In the genomic region with DNA sequence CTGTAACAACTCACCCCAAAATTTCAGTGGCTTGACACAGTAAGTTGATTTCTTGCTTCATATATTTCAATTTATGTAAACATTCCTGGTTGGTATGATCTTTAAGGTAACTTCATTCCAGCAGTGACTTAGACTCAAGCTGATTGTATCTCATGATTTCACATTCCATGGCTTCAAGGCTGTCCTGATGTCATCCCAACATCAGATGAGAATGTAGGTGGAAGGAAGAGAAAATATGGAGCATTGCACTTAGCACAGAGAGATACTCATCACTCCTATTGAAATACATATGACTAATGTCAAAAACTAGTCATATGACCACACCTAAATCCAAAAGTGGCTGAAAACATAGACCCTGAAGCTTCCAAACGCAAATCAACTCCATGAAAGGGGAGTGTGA, we compare ENCODE assay signal across 32 cellular contexts.
"Had no signal": no experiment of that assay in that cellular context is flagged by ENCODE, and none has a peak within 500 bp of the region (broad histone marks: within the 10 kb centered on the region; RNA-seq: fewer than 3 reads in every experiment).

No MANE protein-coding gene starts in this region.

- H3K4me1 ChIP-seq: adrenal gland, body of pancreas, foreskin keratinocyte, gastrocnemius medialis, heart left ventricle had no signal

- H3K4me1 Mint-ChIP-seq: activated CD4-positive, alpha-beta memory T cell treated with anti-CD3 and anti-CD28 coated beads, Interleukin-2, amount 10 ng/mL, durations not matched to agents 7 days and 5 days; activated CD4-positive, alpha-beta T cell treated with anti-CD3 and anti-CD28 coated beads for 36 hours; activated CD4-positive, alpha-beta T cell treated with anti-CD3 and anti-CD28 coated beads, Interleukin-2, amount 10 ng/mL, durations not matched to agents 7 days and 5 days; activated naive CD4-positive, alpha-beta T cell treated with anti-CD3 and anti-CD28 coated beads, Interleukin-2, amount 50 U/mL, for 24 hours; activated naive CD8-positive, alpha-beta T cell treated with anti-CD3 and anti-CD28 coated beads for 36 hours; activated naive CD8-positive, alpha-beta T cell treated with anti-CD3 and anti-CD28 coated beads, Interleukin-2, amount 50 U/mL, for 24 hours; activated T-helper 17 cell treated with anti-CD3 and anti-CD28 coated beads, Interleukin-2, amount 50 U/mL, for 72 hours; T-helper 17 cell had no signal

- H3K9me3 Mint-ChIP-seq: activated CD4-positive, alpha-beta memory T cell treated with anti-CD3 and anti-CD28 coated beads, Interleukin-2, amount 10 ng/mL, durations not matched to agents 7 days and 5 days; activated naive CD8-positive, alpha-beta T cell treated with anti-CD3 and anti-CD28 coated beads for 36 hours had no signal

- H3K9me3 ChIP-seq: adrenal gland, body of pancreas, gastrocnemius medialis, heart left ventricle had no signal

- H3K4me3 ChIP-seq: adrenal gland, body of pancreas, gastrocnemius medialis, heart left ventricle had no signal

- H3K36me3 Mint-ChIP-seq: activated naive CD4-positive, alpha-beta T cell treated with anti-CD3 and anti-CD28 coated beads, Interleukin-2, amount 50 U/mL, for 24 hours; activated naive CD8-positive, alpha-beta T cell treated with anti-CD3 and anti-CD28 coated beads for 36 hours had no signal

- H3K27me3 Mint-ChIP-seq: activated CD4-positive, alpha-beta memory T cell treated with anti-CD3 and anti-CD28 coated beads, Interleukin-2, amount 10 ng/mL, durations not matched to agents 7 days and 5 days; activated CD4-positive, alpha-beta T cell treated with anti-CD3 and anti-CD28 coated beads for 36 hours; activated CD4-positive, alpha-beta T cell treated with anti-CD3 and anti-CD28 coated beads, Interleukin-2, amount 10 ng/mL, durations not matched to agents 7 days and 5 days; activated naive CD4-positive, alpha-beta T cell treated with anti-CD3 and anti-CD28 coated beads, Interleukin-2, amount 50 U/mL, for 24 hours; activated naive CD8-positive, alpha-beta T cell treated with anti-CD3 and anti-CD28 coated beads for 36 hours; activated naive CD8-positive, alpha-beta T cell treated with anti-CD3 and anti-CD28 coated beads, Interleukin-2, amount 50 U/mL, for 24 hours; activated T-helper 17 cell treated with anti-CD3 and anti-CD28 coated beads, Interleukin-2, amount 50 U/mL, for 72 hours; effector memory CD8-positive, alpha-beta T cell; T-helper 17 cell had no signal

- H3K36me3 ChIP-seq: adrenal gland, gastrocnemius medialis, heart left ventricle had no signal

- H3K27me3 ChIP-seq: adrenal gland, body of pancreas, foreskin keratinocyte, gastrocnemius medialis, heart left ventricle had no signal

- H3K4me3 Mint-ChIP-seq: activated CD4-positive, alpha-beta memory T cell treated with anti-CD3 and anti-CD28 coated beads, Interleukin-2, amount 10 ng/mL, durations not matched to agents 7 days and 5 days; activated CD4-positive, alpha-beta T cell treated with anti-CD3 and anti-CD28 coated beads for 36 hours; activated CD4-positive, alpha-beta T cell treated with anti-CD3 and anti-CD28 coated beads, Interleukin-2, amount 10 ng/mL, durations not matched to agents 7 days and 5 days; activated naive CD4-positive, alpha-beta T cell treated with anti-CD3 and anti-CD28 coated beads, Interleukin-2, amount 50 U/mL, for 24 hours; activated naive CD8-positive, alpha-beta T cell treated with anti-CD3 and anti-CD28 coated beads for 36 hours; activated naive CD8-positive, alpha-beta T cell treated with anti-CD3 and anti-CD28 coated beads, Interleukin-2, amount 50 U/mL, for 24 hours; activated T-cell treated with anti-CD3 and anti-CD28 coated beads, Interleukin-2, amount 50 U/mL, for 4 hours; activated T-helper 17 cell treated with anti-CD3 and anti-CD28 coated beads, Interleukin-2, amount 50 U/mL, for 72 hours; effector memory CD8-positive, alpha-beta T cell; T-helper 17 cell had no signal

- DNase-seq: activated CD4-positive, alpha-beta memory T cell treated with anti-CD3 and anti-CD28 coated beads, Interleukin-2, amount 10 ng/mL, durations not matched to agents 7 days and 5 days; activated CD4-positive, alpha-beta T cell treated with anti-CD3 and anti-CD28 coated beads for 36 hours; activated CD4-positive, alpha-beta T cell treated with anti-CD3 and anti-CD28 coated beads, Interleukin-2, amount 10 ng/mL, durations not matched to agents 7 days and 5 days; activated CD4-positive, alpha-beta T cell treated with anti-CD3 and anti-CD28 coated beads, Interleukin-2, amount 50 U/mL, for 4 hours; activated CD4-positive, CD25-positive, alpha-beta regulatory T cell; activated CD4-positive, CD25-positive, alpha-beta regulatory T cell treated with anti-CD3 and anti-CD28 coated beads, Interleukin-2, amount 50 U/mL, for 72 hours; activated CD8-positive, alpha-beta memory T cell treated with anti-CD3 and anti-CD28 coated beads, Interleukin-2, amount 50 U/mL, for 48 hours; activated effector memory CD4-positive, alpha-beta T cell treated with Interleukin-2 at 50 U/mL for 16 hours; activated gamma-delta T cell treated with Interleukin-2 at 50 U/mL for 16 hours; activated naive CD4-positive, alpha-beta T cell treated with Interleukin-2 at 50 U/mL for 16 hours; activated naive CD8-positive, alpha-beta T cell treated with anti-CD3 and anti-CD28 coated beads for 36 hours; activated naive CD8-positive, alpha-beta T cell treated with anti-CD3 and anti-CD28 coated beads, Interleukin-2, amount 50 U/mL, for 24 hours; activated T-cell treated with anti-CD3 and anti-CD28 coated beads for 4 hours; activated T-cell treated with anti-CD3 and anti-CD28 coated beads, Interleukin-2, amount 50 U/mL, for 4 hours; adrenal gland; amygdala; aorta; body of pancreas; caudate nucleus; cortex of kidney; dermis blood vessel endothelial cell; effector CD4-positive, alpha-beta T cell; effector memory CD8-positive, alpha-beta T cell; gastrocnemius medialis; glutamatergic neuron; heart left ventricle; T-helper 1 cell; T-helper 17 cell had no signal

- H3K27ac Mint-ChIP-seq: activated CD4-positive, alpha-beta memory T cell treated with anti-CD3 and anti-CD28 coated beads, Interleukin-2, amount 10 ng/mL, durations not matched to agents 7 days and 5 days; activated CD4-positive, alpha-beta T cell treated with anti-CD3 and anti-CD28 coated beads for 36 hours; activated CD4-positive, alpha-beta T cell treated with anti-CD3 and anti-CD28 coated beads, Interleukin-2, amount 10 ng/mL, durations not matched to agents 7 days and 5 days; activated naive CD4-positive, alpha-beta T cell treated with anti-CD3 and anti-CD28 coated beads, Interleukin-2, amount 50 U/mL, for 24 hours; activated naive CD8-positive, alpha-beta T cell treated with anti-CD3 and anti-CD28 coated beads for 36 hours; activated naive CD8-positive, alpha-beta T cell treated with anti-CD3 and anti-CD28 coated beads, Interleukin-2, amount 50 U/mL, for 24 hours; activated T-helper 17 cell treated with anti-CD3 and anti-CD28 coated beads, Interleukin-2, amount 50 U/mL, for 72 hours; effector memory CD8-positive, alpha-beta T cell; T-helper 17 cell had no signal

- H3K27ac ChIP-seq: adrenal gland, body of pancreas, epithelial cell of prostate, foreskin keratinocyte, gastrocnemius medialis, heart left ventricle had no signal
